8 cellular contexts compared by ENCODE assay signal in the genomic region with DNA sequence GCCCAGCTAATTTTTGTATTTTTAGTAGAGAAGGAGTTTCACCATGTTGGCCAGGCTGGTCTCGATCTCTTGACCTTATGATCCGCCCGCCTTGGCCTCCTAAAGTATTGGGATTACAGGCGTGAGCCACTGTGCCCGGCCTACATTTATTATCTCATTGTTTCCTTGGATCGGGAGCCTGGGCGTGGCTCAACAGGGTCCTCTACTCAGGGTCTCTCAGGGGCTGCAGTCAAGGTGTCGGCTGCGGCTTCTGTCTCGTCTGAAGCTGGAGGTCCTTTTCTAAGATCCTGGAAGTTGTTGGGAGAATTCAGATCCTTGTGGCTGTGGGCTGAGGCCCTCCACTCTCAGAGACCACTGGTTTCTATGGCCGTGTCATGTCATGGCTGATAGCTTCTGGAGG.
"Had no signal": no experiment of that assay in that cellular context is flagged by ENCODE, and none has a peak within 500 bp of the region (broad histone marks: within the 10 kb centered on the region; RNA-seq: fewer than 3 reads in every experiment).

No MANE protein-coding gene starts in this region.

- H3K4me3 ChIP-seq: GM23248, HAP-1 had no signal

- H3K9me3 ChIP-seq: HAP-1 had no signal

- H3K9ac ChIP-seq: GM23248 had no signal

- H3K36me3 ChIP-seq: HAP-1 had no signal

- DNase-seq: GM23248, GOT3, H7, H9, HCEC 1CT, HFFc6 had no signal

- H3K27ac ChIP-seq: GM23248 had no signal

- ATAC-seq: HCT116 had no signal

- H3K4me3 Mint-ChIP-seq: H9, HFFc6 had no signal

- H3K27ac Mint-ChIP-seq: H9, HFFc6 had no signal

- H2AFZ ChIP-seq: GM23248 had no signal

- H3K4me1 ChIP-seq: HAP-1 had no signal

- H3K9me3 Mint-ChIP-seq: H9, HFFc6 had no signal
